ENCODE assay signal across 9 cellular contexts in the genomic region with DNA sequence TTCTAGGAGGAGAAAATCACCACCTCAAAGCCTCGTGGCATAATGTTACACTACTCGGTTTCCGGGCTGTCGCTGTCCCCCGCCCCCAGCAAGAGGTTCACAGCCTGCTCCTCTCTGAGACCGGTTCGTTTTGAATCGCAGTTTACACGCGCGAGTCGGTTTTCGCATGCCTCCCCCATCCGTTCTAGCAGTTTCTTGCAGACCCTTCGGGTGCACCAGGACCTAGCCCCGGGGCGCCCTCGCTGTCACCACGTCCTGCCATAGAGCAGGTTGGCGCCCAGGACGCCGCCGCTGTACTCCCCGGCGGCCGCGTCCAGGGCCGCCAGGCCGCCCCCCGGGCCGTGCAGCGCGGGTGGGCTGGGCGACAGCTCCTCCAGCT. TPM values are rescaled to one million over a fixed set of nuclear protein-coding genes. Genes with fewer than 3 reads are reported as not detected.
DNase-seq lines count a peak whose midpoint lies in the region; ATAC-seq and TF ChIP-seq lines count a peak whose summit lies in the region.
"Had no signal": no experiment of that assay in that cellular context is flagged by ENCODE, and none has a peak within 500 bp of the region (broad histone marks: within the 10 kb centered on the region; RNA-seq: fewer than 3 reads in every experiment).

No MANE protein-coding gene starts in this region.

- H3K79me1 ChIP-seq in IMR-90 (ENCODE audit: low read depth in 1 of 2, low read length in 2 of 2): no peaks in the 10 kb centered on the region

- H3K27me3 ChIP-seq in IMR-90 (ENCODE audit: control insufficient read depth, insufficient read depth, low read length) (peaks cover 83% of the 10 kb centered on the region), foreskin keratinocyte (peaks cover 100% of the 10 kb centered on the region)

- H3K4me2 ChIP-seq in IMR-90 (ENCODE audit: low read depth, low read length): no peak overlapping the region; the same call in 1 of the 2 replicates

- H3K9ac ChIP-seq in IMR-90 (ENCODE audit: low read depth, low read length): no peak overlapping the region

- dilution Hi-C loops in IMR-90 (cut with HindIII; ENCODE audit: low sequenced_read_pairs, unreplicated experiment): no loop called here

- H2BK15ac ChIP-seq in IMR-90 (ENCODE audit: low read depth, low read length): no peak overlapping the region

- TF ChIP-seq POLR2A in IMR-90 (IDR thresholded peaks at IDR 0.05; ENCODE audit: low read depth, low read length): no peak

- no peak for TF ChIP-seq CTCF in IMR-90 (conservative IDR thresholded peaks at IDR 0.05; ENCODE audit: low read depth, low read length)
- no peak for TF ChIP-seq CTCF in foreskin keratinocyte (conservative IDR thresholded peaks at IDR 0.05)
- TF ChIP-seq CTCF in endothelial cell (IDR thresholded peaks at IDR 0.05; ENCODE audit: unreplicated experiment): no peak

- H4K5ac ChIP-seq in IMR-90 (ENCODE audit: low read depth, low read length): no peak overlapping the region

- CTCF ChIA-PET in IMR-90 (lab: Yijun Ruan, JAX): no interaction called here

- H3K27ac ChIP-seq in IMR-90 (ENCODE audit: insufficient read depth, low read length): no peak overlapping the region
- no peak overlapping the region for H3K27ac ChIP-seq in foreskin keratinocyte

- peaks cover 9% of the 10 kb centered on the region for H3K4me1 Mint-ChIP-seq in endothelial cell (ENCODE audit: unreplicated experiment)

- H3K9me3 Mint-ChIP-seq in endothelial cell (ENCODE audit: unreplicated experiment): no peaks in the 10 kb centered on the region

- DNase-seq in IMR-90 (no peak), foreskin keratinocyte (no peak), NCI-H345 treated with DMSO at 0.1 percent for 48 hours (lab: John Stamatoyannopoulos, UW; ENCODE audit: unreplicated experiment) (no peak), NCI-H226 (no peak), endothelial cell (ENCODE audit: low spot score) (no peak)
- DNase-seq in activated CD8-positive, alpha-beta memory T cell treated with anti-CD3 and anti-CD28 coated beads for 1 hour (ENCODE audit: extremely low read depth in 1 of 2, low read depth in 1 of 2): peak; percentile 25 to 37
- DNase-seq in stimulated activated CD8-positive, alpha-beta memory T cell treated with anti-CD3 and anti-CD28 coated beads, Interleukin-4, amount 100 ng/mL, for 48 hours: peak; percentile 52

- POLR2A ChIA-PET in IMR-90 (lab: Charles Lee; ENCODE audit: unreplicated experiment): no interaction called here

- peak overlapping the region; percentile 61 for H2AFZ ChIP-seq in IMR-90 (replicated peaks; ENCODE audit: low read length, poor library complexity)

- no peaks in the 10 kb centered on the region for H4K20me1 ChIP-seq in IMR-90 (ENCODE audit: insufficient read depth, low read length)

- intact Hi-C loops in IMR-90 (cut with micrococcal nuclease): loop anchor here (10.0 kb wide), 1 partner anchor 161 kb away; no protein-coding TSS in a partner anchor

- no peak overlapping the region for H4K8ac ChIP-seq in IMR-90 (ENCODE audit: low read depth in 2 of 2, low read length in 2 of 2)

- H4K91ac ChIP-seq in IMR-90 (ENCODE audit: insufficient read depth, low read depth, low read length): no peak overlapping the region

- H2BK20ac ChIP-seq in IMR-90 (ENCODE audit: low read depth, low read length): no peak overlapping the region

- WGBS in IMR-90 (ENCODE audit: extremely low coverage in 2 of 2, insufficient read length in 1 of 2), 2 experiments: 11% methylated on average over 8 of the region's 34 CpGs; no CpG with 5 or more reads in 1 of the 2 experiments

- H3K23ac ChIP-seq in IMR-90 (ENCODE audit: low read depth, low read length): no peak overlapping the region; the same call in 1 of the 2 replicates

- H2AK5ac ChIP-seq in IMR-90 (ENCODE audit: low read depth, low read length): no peak overlapping the region

- peaks cover 2% of the 10 kb centered on the region; the same call in 1 of the 2 replicates for H3K36me3 ChIP-seq in IMR-90 (ENCODE audit: control insufficient read depth, insufficient read depth, low read length)

- H3K9me3 ChIP-seq in IMR-90 (ENCODE audit: control insufficient read depth, insufficient read depth, low read length): peaks cover 18% of the 10 kb centered on the region

- H2AK9ac ChIP-seq in IMR-90 (replicated peaks; ENCODE audit: low read depth, low read length, poor library complexity): no peak overlapping the region

- BruUV-seq in IMR-90 (replicated peaks; lab: Mats Ljungman, UMichigan): no TSS peak

- H3K27me3 Mint-ChIP-seq in endothelial cell (ENCODE audit: unreplicated experiment): peaks cover 25% of the 10 kb centered on the region

- no peak overlapping the region for H3K27ac Mint-ChIP-seq in endothelial cell (ENCODE audit: unreplicated experiment)

- no peak for TF ChIP-seq RAD21 in IMR-90 (IDR thresholded peaks at IDR 0.05; ENCODE audit: low read length)

- H3K9me1 ChIP-seq in IMR-90 (ENCODE audit: insufficient read depth, low read length): no peaks in the 10 kb centered on the region

- H2BK5ac ChIP-seq in IMR-90 (ENCODE audit: low read depth, low read length, poor library complexity, severe bottlenecking): no peak overlapping the region

- no peak overlapping the region for H3K56ac ChIP-seq in IMR-90 (ENCODE audit: extremely low read depth, insufficient read depth, low read length)

- H3K4me3 ChIP-seq in IMR-90 (ENCODE audit: insufficient read depth, low read depth, low read length): no peak overlapping the region

- H3K4ac ChIP-seq in IMR-90 (ENCODE audit: low read depth, low read length): no peak overlapping the region

- H3K36me3 Mint-ChIP-seq in endothelial cell (ENCODE audit: low read depth, unreplicated experiment): no peaks in the 10 kb centered on the region

- H3K4me1 ChIP-seq in IMR-90 (ENCODE audit: control insufficient read depth, insufficient read depth, low read length) (peaks cover 2% of the 10 kb centered on the region; the same call in 1 of the 2 replicates), foreskin keratinocyte (no peaks in the 10 kb centered on the region)

- no peak overlapping the region for H2BK120ac ChIP-seq in IMR-90 (ENCODE audit: low read depth, low read length)

- H3K14ac ChIP-seq in IMR-90 (replicated peaks; ENCODE audit: low read depth, low read length): no peak overlapping the region

- H3K4me3 Mint-ChIP-seq in endothelial cell (ENCODE audit: unreplicated experiment): no peak overlapping the region

- ATAC-seq in IMR-90 (ENCODE audit: low read depth) (no peak; the same call in 1 of the 2 replicates), foreskin keratinocyte (peak; percentile 9), GM18511 (IDR thresholded peaks at IDR 0.05; ENCODE audit: unreplicated experiment) (no peak)

- no peak overlapping the region for H3K18ac ChIP-seq in IMR-90 (ENCODE audit: low read depth, low read length)

- in situ Hi-C loops in IMR-90 (cut with MboI; ENCODE audit: low sequenced_read_pairs): no loop called here

TF ChIP-seq in IMR-90, 13 proteins besides CTCF, POLR2A, EP300 and RAD21:
- TF ChIP-seq NFE2L2 (IDR thresholded peaks at IDR 0.05; ENCODE audit: low read depth, low read length) (no peak), BHLHE40 (IDR thresholded peaks at IDR 0.05; ENCODE audit: low read depth, low read length) (no peak), MAFK (IDR thresholded peaks at IDR 0.05; ENCODE audit: low read depth, low read length) (no peak), CHD1 (IDR thresholded peaks at IDR 0.05; ENCODE audit: low read depth, low read length) (no peak), ELK1 (IDR thresholded peaks at IDR 0.05; ENCODE audit: borderline replicate concordance, low read depth, low read length) (no peak), MXI1 (IDR thresholded peaks at IDR 0.05; ENCODE audit: borderline replicate concordance, low read depth, low read length) (no peak), SMC3 (IDR thresholded peaks at IDR 0.05; ENCODE audit: low read depth, low read length) (no peak), CEBPB (IDR thresholded peaks at IDR 0.05; ENCODE audit: low read depth, low read length) (no peak), RCOR1 (IDR thresholded peaks at IDR 0.05; ENCODE audit: insufficient replicate concordance, low read length) (no peak), FOS (IDR thresholded peaks at IDR 0.05; ENCODE audit: low read depth, low read length) (no peak), RFX5 (IDR thresholded peaks at IDR 0.05; ENCODE audit: low read depth, low read length) (no peak), USF2 (IDR thresholded peaks at IDR 0.05; ENCODE audit: low read depth, low read length) (no peak), MAZ (IDR thresholded peaks at IDR 0.05; ENCODE audit: borderline replicate concordance, low read depth, low read length) (no peak)

RNA-seq across cellular contexts. Expression of gene NKX2-4, which starts 1.7 kb away (rescaled TPM):
- total RNA-seq in IMR-90 (2012; rRNA removed): not detected in 2 replicates
- polyA plus RNA-seq in IMR-90 (2012; rRNA removed): not detected in 2 replicates
- polyA plus RNA-seq in IMR-90 (2012; cell fraction: cytosol; rRNA removed): not detected in 2 replicates
- not detected in 2 replicates for polyA plus RNA-seq in IMR-90 (2012; cell fraction: nucleus; rRNA removed; ENCODE audit: low replicate concordance)
- total RNA-seq in foreskin keratinocyte: not detected in 2 replicates
- polyA plus RNA-seq in foreskin keratinocyte: not detected in 2 replicates
- total RNA-seq in endothelial cell (ENCODE audit: unreplicated experiment): not detected
- total RNA-seq: fibroblast of villous mesenchyme had no signal

Comparison
In these comparisons a context has a peak if more than half of its experiments do, and no peak if none do; other contexts are left out.
1. DNase-seq: peak in activated CD8-positive, alpha-beta memory T cell treated with anti-CD3 and anti-CD28 coated beads for 1 hour (2 of 2) and stimulated activated CD8-positive, alpha-beta memory T cell treated with anti-CD3 and anti-CD28 coated beads, Interleukin-4, amount 100 ng/mL, for 48 hours (single experiment); none in IMR-90 (single experiment), foreskin keratinocyte (0 of 2), NCI-H345 treated with DMSO at 0.1 percent for 48 hours (single experiment), NCI-H226 (single experiment) and endothelial cell (single experiment).